8 cellular contexts compared by ENCODE assay signal in genomic region chr9:99056876-99057664, GRCh38. TPM values are rescaled to one million over a fixed set of nuclear protein-coding genes. Genes with fewer than 3 reads are reported as not detected.
DNase-seq lines count a peak whose midpoint lies in the region; ATAC-seq, FAIRE-seq and TF ChIP-seq lines count a peak whose summit lies in the region.

No MANE protein-coding gene starts in this region.

- H3K27ac Mint-ChIP-seq in activated T-helper 1 cell treated with anti-CD3 and anti-CD28 coated beads, Interleukin-12 subunit alpha, Interleukin-12 subunit beta, Interleukin-2, Interleukin-4 antibody, amounts not matched to agents 30 ng/mL and 10 ng/mL and 1 ng/mL, durations not matched to agents 14 hours and 24 hours and 36 hours, result peak overlapping the region; percentile 92

- no peak for TF ChIP-seq POLR2A in GM12891 (IDR thresholded peaks at IDR 0.05; ENCODE audit: low read depth, low read length)

- peaks cover 13% of the 10 kb centered on the region for H3K36me3 Mint-ChIP-seq in activated T-helper 1 cell treated with anti-CD3 and anti-CD28 coated beads, Interleukin-12 subunit alpha, Interleukin-12 subunit beta, Interleukin-2, Interleukin-4 antibody, amounts not matched to agents 30 ng/mL and 10 ng/mL and 1 ng/mL, durations not matched to agents 14 hours and 24 hours and 36 hours (ENCODE audit: low read depth)

- FAIRE-seq in GM12891 (lab: Jason Lieb, UNC), result no peak

- peak overlapping the region; percentile 83 for H3K4me3 Mint-ChIP-seq in activated T-helper 1 cell treated with anti-CD3 and anti-CD28 coated beads, Interleukin-12 subunit alpha, Interleukin-12 subunit beta, Interleukin-2, Interleukin-4 antibody, amounts not matched to agents 30 ng/mL and 10 ng/mL and 1 ng/mL, durations not matched to agents 14 hours and 24 hours and 36 hours

- H3K9me3 ChIP-seq in left lung, result no peaks in the 10 kb centered on the region

- peaks cover 3% of the 10 kb centered on the region for H3K9me3 Mint-ChIP-seq in activated T-helper 1 cell treated with anti-CD3 and anti-CD28 coated beads, Interleukin-12 subunit alpha, Interleukin-12 subunit beta, Interleukin-2, Interleukin-4 antibody, amounts not matched to agents 30 ng/mL and 10 ng/mL and 1 ng/mL, durations not matched to agents 14 hours and 24 hours and 36 hours

- peak; percentile 53 for DNase-seq in BJ (ENCODE audit: low read depth)
- DNase-seq in activated T-helper 1 cell treated with anti-CD3 and anti-CD28 coated beads, Interleukin-12 subunit alpha, Interleukin-12 subunit beta, Interleukin-2, Interleukin-4 antibody, amounts not matched to agents 30 ng/mL and 10 ng/mL and 1 ng/mL, durations not matched to agents 14 hours and 24 hours and 36 hours (ENCODE audit: low spot score), result no peak
- DNase-seq in left lung, result no peak
- no peak for DNase-seq in DMS79 (lab: John Stamatoyannopoulos, UW)
- DNase-seq in putamen (ENCODE audit: low spot score), result no peak
- no peak for DNase-seq in GM12891 (ENCODE audit: insufficient read length, low spot score)

- H3K27ac ChIP-seq in left lung, result peak overlapping the region; percentile 57 to 94

- peak; percentile 36 for ATAC-seq in HG03460 (IDR thresholded peaks at IDR 0.05; ENCODE audit: unreplicated experiment)
- ATAC-seq in left lung, result peak; percentile 19
- no peak for ATAC-seq in HG02678 (IDR thresholded peaks at IDR 0.05; ENCODE audit: unreplicated experiment)

- CTCF ChIA-PET in BJ (lab: Yijun Ruan, JAX), result interaction anchor here (1.4 kb wide), 1 partner anchor 47 kb away, joined by 4 read pairs; the partner anchor contains the start of gene TGFBR1

- POLR2A ChIA-PET in BJ (lab: Charles Lee), result no interaction called here

- no peaks in the 10 kb centered on the region for H3K27me3 Mint-ChIP-seq in activated T-helper 1 cell treated with anti-CD3 and anti-CD28 coated beads, Interleukin-12 subunit alpha, Interleukin-12 subunit beta, Interleukin-2, Interleukin-4 antibody, amounts not matched to agents 30 ng/mL and 10 ng/mL and 1 ng/mL, durations not matched to agents 14 hours and 24 hours and 36 hours (ENCODE audit: insufficient read depth)

- peaks cover 76% of the 10 kb centered on the region for H3K4me1 Mint-ChIP-seq in activated T-helper 1 cell treated with anti-CD3 and anti-CD28 coated beads, Interleukin-12 subunit alpha, Interleukin-12 subunit beta, Interleukin-2, Interleukin-4 antibody, amounts not matched to agents 30 ng/mL and 10 ng/mL and 1 ng/mL, durations not matched to agents 14 hours and 24 hours and 36 hours (ENCODE audit: low read depth)

- intact Hi-C loops in activated T-helper 1 cell treated with anti-CD3 and anti-CD28 coated beads, Interleukin-12 subunit alpha, Interleukin-12 subunit beta, Interleukin-2, Interleukin-4 antibody, amounts not matched to agents 30 ng/mL and 10 ng/mL and 1 ng/mL, durations not matched to agents 14 hours and 24 hours and 36 hours (cut with micrococcal nuclease), result loop anchor here (1.0 to 5.0 kb wide), 4 partner anchors 36 to 755 kb away; no protein-coding TSS in a partner anchor
- intact Hi-C loops in left lung (cut with DNase I), result no loop called here

- H3K4me3 ChIP-seq in BJ (ENCODE audit: low read depth, low read length) (no peak overlapping the region), left lung (no peak overlapping the region)

- TF ChIP-seq CTCF in BJ (IDR thresholded peaks at IDR 0.05; ENCODE audit: insufficient read depth, low read depth, low read length) (no peak), left lung (IDR thresholded peaks at IDR 0.05) (no peak)

- no peaks in the 10 kb centered on the region; the same call in 1 of the 2 replicates for H3K27me3 ChIP-seq in BJ (ENCODE audit: control insufficient read depth, insufficient read depth, low read length)
- peaks cover 0 to 5% of the 10 kb centered on the region in 2 donors for H3K27me3 ChIP-seq in left lung

- H3K4me1 ChIP-seq in left lung, result peaks cover 3 to 44% of the 10 kb centered on the region in 2 donors

- peaks cover 3% of the 10 kb centered on the region for H3K36me3 ChIP-seq in BJ (ENCODE audit: control insufficient read depth, insufficient read depth, low read length)
- H3K36me3 ChIP-seq in left lung, result no peaks in the 10 kb centered on the region

TF ChIP-seq in GM12891, 5 proteins besides CTCF, POLR2A, EP300 and RAD21:
- TF ChIP-seq SPI1 (IDR thresholded peaks at IDR 0.05; ENCODE audit: low read depth, low read length), result no peak
- TF ChIP-seq POLR2AphosphoS5 (IDR thresholded peaks at IDR 0.05; ENCODE audit: low read depth, low read length), result no peak
- no peak for TF ChIP-seq TAF1 (IDR thresholded peaks at IDR 0.05; ENCODE audit: low read depth, low read length)
- no peak for TF ChIP-seq POU2F2 (IDR thresholded peaks at IDR 0.05; ENCODE audit: low read depth, low read length)

RNA-seq across cellular contexts. Expression of gene TGFBR1, which starts 47.8 kb away (rescaled TPM):
- 73.5 and 97.7 TPM in 2 replicates for polyA plus RNA-seq in BJ (2011; rRNA removed)
- polyA minus RNA-seq in BJ (2011; rRNA and poly(A)+ RNA removed), result 185 and 220 TPM in 2 replicates
- total RNA-seq in activated T-helper 1 cell treated with anti-CD3 and anti-CD28 coated beads, Interleukin-12 subunit alpha, Interleukin-12 subunit beta, Interleukin-2, Interleukin-4 antibody, amounts not matched to agents 30 ng/mL and 10 ng/mL and 1 ng/mL, durations not matched to agents 14 hours and 24 hours and 36 hours, result 38.5 and 42.6 TPM in 2 replicates
- total RNA-seq in left lung, result 10 to 100 TPM; 60.9 to 74.1 TPM
- 4.2 TPM for polyA plus RNA-seq in GM12891 (2012; ENCODE audit: low read depth, missing spikeins)
